ENCODE assay signal across 5 cellular contexts in the genomic region with DNA sequence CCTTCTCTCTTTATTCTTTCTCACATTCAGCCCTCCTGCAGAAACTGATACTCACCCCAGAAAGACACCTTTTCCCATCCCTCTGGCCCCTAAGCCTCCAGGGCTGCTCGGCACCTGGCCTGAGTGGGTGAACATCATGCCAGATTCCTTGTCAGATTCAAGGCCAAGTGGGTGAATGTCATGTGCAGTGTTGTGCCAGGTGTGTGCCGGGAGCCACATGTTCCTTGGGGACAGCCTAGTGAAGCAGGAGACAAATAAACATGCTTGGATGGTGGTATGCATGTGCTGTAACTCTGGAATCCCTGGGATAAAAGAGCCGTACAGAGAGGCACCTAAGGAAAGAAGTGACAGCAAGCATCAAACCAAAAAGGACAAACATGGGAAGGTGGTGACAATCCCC. TPM values are rescaled to one million over a fixed set of nuclear protein-coding genes. Genes with fewer than 3 reads are reported as not detected.
"Had no signal": no experiment of that assay in that cellular context is flagged by ENCODE, and none has a peak within 500 bp of the region (broad histone marks: within the 10 kb centered on the region; RNA-seq: fewer than 3 reads in every experiment).

No MANE protein-coding gene starts in this region.

RNA-seq across cellular contexts. Expression of a gene that starts 1.7 kb away (rescaled TPM):
- total RNA-seq: HT-29, IMR-90 had no signal
- polyA plus RNA-seq: IgD-negative memory B cell, IMR-90 had no signal

RNA-seq across cellular contexts. Expression of a gene that starts 42.2 kb away (rescaled TPM):
- total RNA-seq: HT-29, HT1080, IMR-90, K562 had no signal
- polyA plus RNA-seq: IgD-negative memory B cell, IMR-90, K562 had no signal

RNA-seq across cellular contexts. Expression of a gene that starts 50.7 kb away (rescaled TPM):
- total RNA-seq: HT-29, IMR-90, K562 had no signal
- polyA plus RNA-seq: IgD-negative memory B cell, IMR-90 had no signal
